Comparison of ENCODE assay signal across 8 cellular contexts in genomic region chr2:224584111-224584764, GRCh38. TPM values are rescaled to one million over a fixed set of nuclear protein-coding genes. Genes with fewer than 3 reads are reported as not detected.
DNase-seq lines count a peak whose midpoint lies in the region; ATAC-seq and TF ChIP-seq lines count a peak whose summit lies in the region.

No MANE protein-coding gene starts in this region.

- peaks cover 52% of the 10 kb centered on the region for H3K79me2 ChIP-seq in KMS-11 (ENCODE audit: insufficient read depth, low read depth)

- peak overlapping the region; percentile 93 to 98 (median 97) for H3K27ac Mint-ChIP-seq in CD14-positive monocyte
- peak overlapping the region; percentile 91 for H3K27ac Mint-ChIP-seq in activated CD4-positive, alpha-beta memory T cell treated with anti-CD3 and anti-CD28 coated beads, Interleukin-2, amount 10 ng/mL, durations not matched to agents 7 days and 5 days

- peak overlapping the region; percentile 99 for H3K4me3 Mint-ChIP-seq in CD14-positive monocyte
- peak overlapping the region; percentile 96 for H3K4me3 Mint-ChIP-seq in activated CD4-positive, alpha-beta memory T cell treated with anti-CD3 and anti-CD28 coated beads, Interleukin-2, amount 10 ng/mL, durations not matched to agents 7 days and 5 days

- H3K27me3 Mint-ChIP-seq in CD14-positive monocyte (ENCODE audit: low read depth in 3 of 3) = peaks cover 0 to 2% (median 0%) of the 10 kb centered on the region in 3 donors
- no peaks in the 10 kb centered on the region for H3K27me3 Mint-ChIP-seq in activated CD4-positive, alpha-beta memory T cell treated with anti-CD3 and anti-CD28 coated beads, Interleukin-2, amount 10 ng/mL, durations not matched to agents 7 days and 5 days

- POLR2A ChIA-PET in activated CD4-positive, alpha-beta memory T cell treated with anti-CD3 and anti-CD28 coated beads, Interleukin-2, amount 10 ng/mL, durations not matched to agents 7 days and 5 days (lab: Charles Lee) = interaction anchor here (0.6 to 3.7 kb wide), 10 partner anchors 9 to 182 kb away, joined by 3 to 15 read pairs (median 6); partner anchors contain the start of gene FAM124B

- TF ChIP-seq CTCF in CD14-positive monocyte (IDR thresholded peaks at IDR 0.05) (no peak), KMS-11 (conservative IDR thresholded peaks at IDR 0.05; ENCODE audit: low read depth, low read length) (no peak)

- H3K9me3 ChIP-seq in esophagus (ENCODE audit: control insufficient read depth in 2 of 2, insufficient read depth in 1 of 2, low read depth in 1 of 2, low read length in 1 of 2) = no peaks in the 10 kb centered on the region
- H3K9me3 ChIP-seq in muscle layer of duodenum (ENCODE audit: control insufficient read depth in 1 of 2, low read length in 2 of 2) = no peaks in the 10 kb centered on the region

- H3K9me3 Mint-ChIP-seq in CD14-positive monocyte = peaks cover 0 to 2% (median 0%) of the 10 kb centered on the region in 7 donors
- H3K9me3 Mint-ChIP-seq in activated CD4-positive, alpha-beta memory T cell treated with anti-CD3 and anti-CD28 coated beads, Interleukin-2, amount 10 ng/mL, durations not matched to agents 7 days and 5 days = no peaks in the 10 kb centered on the region

- H3K36me3 Mint-ChIP-seq in CD14-positive monocyte = peaks cover 2 to 11% of the 10 kb centered on the region in 2 donors
- H3K36me3 Mint-ChIP-seq in activated CD4-positive, alpha-beta memory T cell treated with anti-CD3 and anti-CD28 coated beads, Interleukin-2, amount 10 ng/mL, durations not matched to agents 7 days and 5 days (ENCODE audit: low read depth) = peaks cover 32% of the 10 kb centered on the region

- H3K27me3 ChIP-seq in KMS-11 (ENCODE audit: insufficient read depth, low read depth) = no peaks in the 10 kb centered on the region
- no peaks in the 10 kb centered on the region for H3K27me3 ChIP-seq in esophagus (ENCODE audit: control insufficient read depth in 1 of 2, insufficient read depth in 2 of 2, low read length in 2 of 2)
- H3K27me3 ChIP-seq in muscle layer of duodenum (ENCODE audit: low read depth, low read length) = no peaks in the 10 kb centered on the region

- H3K4me1 ChIP-seq in KMS-11 (ENCODE audit: low read depth, poor library complexity, severe bottlenecking) (peaks cover 20% of the 10 kb centered on the region), esophagus (ENCODE audit: control insufficient read depth in 2 of 2, insufficient read depth in 2 of 2, low read length in 1 of 2) (peaks cover 0 to 2% of the 10 kb centered on the region in 2 donors), muscle layer of duodenum (ENCODE audit: control insufficient read depth in 1 of 2, insufficient read depth in 2 of 2, low read length in 2 of 2) (peaks cover 0 to 28% of the 10 kb centered on the region in 2 donors)

- H3K4me1 Mint-ChIP-seq in CD14-positive monocyte = peaks cover 49% of the 10 kb centered on the region
- peaks cover 57% of the 10 kb centered on the region for H3K4me1 Mint-ChIP-seq in activated CD4-positive, alpha-beta memory T cell treated with anti-CD3 and anti-CD28 coated beads, Interleukin-2, amount 10 ng/mL, durations not matched to agents 7 days and 5 days

- 0 to 1% methylated on average over 39 to 45 of the region's 45 CpGs for WGBS in esophagus, 2 donors

- CTCF ChIA-PET in activated CD4-positive, alpha-beta memory T cell treated with anti-CD3 and anti-CD28 coated beads, Interleukin-2, amount 10 ng/mL, durations not matched to agents 7 days and 5 days (lab: Charles Lee) = interaction anchor here (0.8 to 2.1 kb wide), 2 partner anchors 49 to 63 kb away, joined by 3 to 7 read pairs; no protein-coding TSS in a partner anchor

- H3K36me3 ChIP-seq in KMS-11 (ENCODE audit: insufficient read depth) (no peaks in the 10 kb centered on the region), esophagus (ENCODE audit: control insufficient read depth in 2 of 2, insufficient read depth in 2 of 2, low read length in 1 of 2) (peaks cover 0 to 3% of the 10 kb centered on the region in 2 donors), muscle layer of duodenum (ENCODE audit: control insufficient read depth in 1 of 2, insufficient read depth in 2 of 2, low read length in 2 of 2) (no peaks in the 10 kb centered on the region)

- H4K20me1 ChIP-seq in KMS-11 (ENCODE audit: insufficient read depth) = peaks cover 32% of the 10 kb centered on the region

- DNase-seq in CD14-positive monocyte (ENCODE audit: low spot score) (peak; percentile 60), ureter (ENCODE audit: low spot score) (peak; percentile 57), NCI-H1694 (lab: John Stamatoyannopoulos, UW) (no peak)
- peak; percentile 27 for DNase-seq in activated CD4-positive, alpha-beta memory T cell treated with anti-CD3 and anti-CD28 coated beads, Interleukin-2, amount 10 ng/mL, durations not matched to agents 7 days and 5 days

- intact Hi-C loops in CD14-positive monocyte (cut with micrococcal nuclease) = loop anchor here in 1 of 2 donors (10.0 kb wide), 1 partner anchor 629 kb away; the partner anchor contains the start of gene MRPL44

- H3K4me3 ChIP-seq in KMS-11 (IDR thresholded peaks at IDR 0.05; ENCODE audit: insufficient read depth, low read depth, low read length) (peak overlapping the region; percentile 75), esophagus (ENCODE audit: low read depth in 1 of 2, low read length in 2 of 2) (peak overlapping the region; percentile 69 to 99), muscle layer of duodenum (ENCODE audit: low read depth in 1 of 2, low read length in 2 of 2) (peak overlapping the region; percentile 73 to 96)

- H3K4me2 ChIP-seq in KMS-11 = peak overlapping the region; percentile 90

- H3K27ac ChIP-seq in KMS-11 (peak overlapping the region; percentile 50; the same call in 1 of the 2 replicates), esophagus (ENCODE audit: low read depth in 2 of 2, low read length in 1 of 2) (peak overlapping the region; percentile 99 to 100), muscle layer of duodenum (ENCODE audit: low read length) (peak overlapping the region; percentile 83)

- ATAC-seq in GM19455 (IDR thresholded peaks at IDR 0.05; ENCODE audit: unreplicated experiment) = peak; percentile 0

- H2AFZ ChIP-seq in KMS-11 (ENCODE audit: low read depth) = no peak overlapping the region

- H3K9ac ChIP-seq in KMS-11 = peak overlapping the region; percentile 72

RNA-seq across cellular contexts. Expression of gene CUL3, which starts 0.9 kb away (rescaled TPM):
- polyA plus RNA-seq in CD14-positive monocyte (10 to 100 TPM; 12.3 to 12.9 TPM), esophagus (100 to 1,000 TPM in 1 of 2 donors, 10 to 100 TPM in 1; 74.8 to 159 TPM)
- total RNA-seq in activated CD4-positive, alpha-beta memory T cell treated with anti-CD3 and anti-CD28 coated beads, Interleukin-2, amount 10 ng/mL, durations not matched to agents 7 days and 5 days = 10 to 100 TPM; 66.9 to 72.7 TPM
- total RNA-seq in ureter = 89.5 TPM
